Comparison of ENCODE assay signal across 8 cellular contexts in genomic region chr3:171284308-171285075, GRCh38.
DNase-seq lines count a peak whose midpoint lies in the region; ATAC-seq and TF ChIP-seq lines count a peak whose summit lies in the region.

No MANE protein-coding gene starts in this region.

- no peaks in the 10 kb centered on the region for H3K36me3 Mint-ChIP-seq in osteocyte (ENCODE audit: unreplicated experiment)

- TF ChIP-seq CTCF in choroid plexus epithelial cell (conservative IDR thresholded peaks at IDR 0.05; ENCODE audit: low read depth, low read length) = no peak
- no peak for TF ChIP-seq CTCF in osteocyte (IDR thresholded peaks at IDR 0.05)

- ATAC-seq in GM21390 (IDR thresholded peaks at IDR 0.05; ENCODE audit: unreplicated experiment) = peak; percentile 38

- peak; percentile 97 for DNase-seq in EH (ENCODE audit: low read depth)
- peak; percentile 99 for DNase-seq in choroid plexus epithelial cell (ENCODE audit: low read depth)
- no peak for DNase-seq in osteocyte (ENCODE audit: extremely low spot score, unreplicated experiment)
- DNase-seq in NCI-H774 (lab: John Stamatoyannopoulos, UW) = no peak
- no peak for DNase-seq in SK-N-DZ (ENCODE audit: low spot score)
- DNase-seq in activated gamma-delta T cell treated with Interleukin-2 at 50 U/mL for 16 hours = no peak

- peak overlapping the region; percentile 33 for H3K4me3 Mint-ChIP-seq in osteocyte (ENCODE audit: unreplicated experiment)

- H3K4me1 ChIP-seq in HUES48 (ENCODE audit: control insufficient read depth, insufficient read depth, low read length) = peaks cover 16% of the 10 kb centered on the region

- H3K4me1 Mint-ChIP-seq in osteocyte (ENCODE audit: unreplicated experiment) = peaks cover 64% of the 10 kb centered on the region

- no peaks in the 10 kb centered on the region for H3K36me3 ChIP-seq in HUES48 (ENCODE audit: control insufficient read depth, insufficient read depth, low read length)

- peak overlapping the region; percentile 40; the same call in 1 of the 2 replicates for H3K9ac ChIP-seq in HUES48 (ENCODE audit: low read depth, low read length)

- no peaks in the 10 kb centered on the region for H3K9me3 Mint-ChIP-seq in osteocyte (ENCODE audit: unreplicated experiment)

- peak overlapping the region; percentile 88 for H3K27ac Mint-ChIP-seq in osteocyte (ENCODE audit: unreplicated experiment)

- H3K27me3 ChIP-seq in HUES48 (ENCODE audit: control insufficient read depth, insufficient read depth, low read length) = no peaks in the 10 kb centered on the region

- peak overlapping the region; percentile 47 for H3K27ac ChIP-seq in HUES48 (ENCODE audit: low read depth, low read length)

- H3K9me3 ChIP-seq in HUES48 (ENCODE audit: control insufficient read depth, insufficient read depth, low read length) = no peaks in the 10 kb centered on the region

- H3K27me3 Mint-ChIP-seq in osteocyte (ENCODE audit: unreplicated experiment) = no peaks in the 10 kb centered on the region

- no peak overlapping the region for H3K4me3 ChIP-seq in HUES48 (ENCODE audit: low read depth, low read length)
- H3K4me3 ChIP-seq in choroid plexus epithelial cell (ENCODE audit: low read depth, low read length) = peak overlapping the region; percentile 5

Comparison
In these comparisons a context has a peak if more than half of its experiments do, and no peak if none do; other contexts are left out.
1. DNase-seq: peak in EH (single experiment) and choroid plexus epithelial cell (single experiment); none in osteocyte (single experiment), NCI-H774 (single experiment), SK-N-DZ (single experiment) and activated gamma-delta T cell treated with Interleukin-2 at 50 U/mL for 16 hours (single experiment).